In genomic region chr3:129596194-129597086, GRCh38 we compare ENCODE assay signal across 8 cellular contexts. TPM values are rescaled to one million over a fixed set of nuclear protein-coding genes. Genes with fewer than 3 reads are reported as not detected.
A peak's percentile ranks its signal among the peaks of the same experiment; 100 is the strongest.
DNase-seq lines count a peak whose midpoint lies in the region; ATAC-seq and TF ChIP-seq lines count a peak whose summit lies in the region.

No MANE protein-coding gene starts in this region.

- no peaks in the 10 kb centered on the region; the same call in 2 of the 3 replicates for H3K36me3 Mint-ChIP-seq in GM23338 (ENCODE audit: low read depth)
- H3K36me3 Mint-ChIP-seq in activated naive CD8-positive, alpha-beta T cell treated with anti-CD3 and anti-CD28 coated beads for 36 hours, result no peaks in the 10 kb centered on the region

- H3K4me2 ChIP-seq in GM23338, result peak overlapping the region; percentile 48; the same call in 1 of the 2 replicates
- H3K4me2 ChIP-seq in SK-N-SH, result peak overlapping the region; percentile 70; the same call in 1 of the 2 replicates

- H3K27ac ChIP-seq in GM23338 (ENCODE audit: low read depth) (no peak overlapping the region), SK-N-SH (ENCODE audit: low read depth in 2 of 2, low read length in 1 of 2) (peak overlapping the region in 1 of 2 experiments; percentile 75; a peak in 2 of 4 replicates)

- H3K27me3 ChIP-seq in GM23338 (ENCODE audit: insufficient read depth) (no peaks in the 10 kb centered on the region), SK-N-SH (ENCODE audit: insufficient read depth) (no peaks in the 10 kb centered on the region)

- H3K79me2 ChIP-seq in GM23338 (replicated peaks; ENCODE audit: insufficient read depth) (peaks cover 22% of the 10 kb centered on the region; the same call in 1 of the 2 replicates), SK-N-SH (ENCODE audit: insufficient read depth) (peaks cover 25% of the 10 kb centered on the region)

- H3K4me3 ChIP-seq in GM23338 (no peak overlapping the region), SK-N-SH (ENCODE audit: low read depth in 2 of 2, low read length in 1 of 2) (no peak overlapping the region), foreskin fibroblast (ENCODE audit: low read depth in 1 of 2, low read length in 2 of 2) (peak overlapping the region; percentile 16 to 38)

- H3K4me1 ChIP-seq in GM23338 (ENCODE audit: insufficient read depth) (peaks cover 62% of the 10 kb centered on the region), SK-N-SH (ENCODE audit: control insufficient read depth in 1 of 2, insufficient read depth in 2 of 2, low read depth in 1 of 2, low read length in 1 of 2) (peaks cover 2 to 19% of the 10 kb centered on the region in 2 experiments; a peak in 3 of 4 replicates)

- no peaks in the 10 kb centered on the region for H3K9me3 Mint-ChIP-seq in GM23338
- no peaks in the 10 kb centered on the region for H3K9me3 Mint-ChIP-seq in activated naive CD8-positive, alpha-beta T cell treated with anti-CD3 and anti-CD28 coated beads for 36 hours

- TF ChIP-seq EP300 in SK-N-SH (IDR thresholded peaks at IDR 0.05; ENCODE audit: borderline replicate concordance in 1 of 2, low read depth in 1 of 2, low read length in 1 of 2), result no peak

- 54% methylated on average over 11 of the region's 27 CpGs for WGBS in SK-N-SH (ENCODE audit: low lambda C conversion rate)

- DNase-seq in GM23338 (ENCODE audit: low spot score) (peak; percentile 53), SK-N-SH (peak; percentile 64), foreskin fibroblast (peak; percentile 96 to 97), omental fat pad (ENCODE audit: low spot score) (no peak), activated gamma-delta T cell treated with Interleukin-2 at 50 U/mL for 16 hours (no peak), NK-92 (lab: John Stamatoyannopoulos, UW; ENCODE audit: unreplicated experiment) (no peak)
- no peak for DNase-seq in activated naive CD8-positive, alpha-beta T cell treated with anti-CD3 and anti-CD28 coated beads for 36 hours

- H3K9me3 ChIP-seq in SK-N-SH, result no peaks in the 10 kb centered on the region

- H3K4me1 Mint-ChIP-seq in GM23338, result peaks cover 78% of the 10 kb centered on the region
- H3K4me1 Mint-ChIP-seq in activated naive CD8-positive, alpha-beta T cell treated with anti-CD3 and anti-CD28 coated beads for 36 hours, result peaks cover 20% of the 10 kb centered on the region

- H2AFZ ChIP-seq in GM23338 (no peak overlapping the region), SK-N-SH (ENCODE audit: low read depth) (peak overlapping the region; percentile 78)

- H3K36me3 ChIP-seq in GM23338 (ENCODE audit: insufficient read depth) (no peaks in the 10 kb centered on the region), SK-N-SH (replicated peaks in 1 of 2; ENCODE audit: control insufficient read depth in 1 of 2, insufficient read depth in 2 of 2, low read length in 1 of 2) (no peaks in the 10 kb centered on the region)

- peak overlapping the region; percentile 34; the same call in 1 of the 2 replicates for H3K9ac ChIP-seq in SK-N-SH

- H3K27me3 Mint-ChIP-seq in GM23338 (ENCODE audit: insufficient read depth, low read depth, poor library complexity), result peaks cover 22% of the 10 kb centered on the region
- peaks cover 30% of the 10 kb centered on the region for H3K27me3 Mint-ChIP-seq in activated naive CD8-positive, alpha-beta T cell treated with anti-CD3 and anti-CD28 coated beads for 36 hours

- TF ChIP-seq RAD21 in SK-N-SH (IDR thresholded peaks at IDR 0.05; ENCODE audit: low read length), result no peak

- H3K27ac Mint-ChIP-seq in GM23338, result no peak overlapping the region; the same call in 1 of the 2 replicates
- no peak overlapping the region for H3K27ac Mint-ChIP-seq in activated naive CD8-positive, alpha-beta T cell treated with anti-CD3 and anti-CD28 coated beads for 36 hours

- POLR2A ChIA-PET in SK-N-SH (lab: Yijun Ruan, JAX), result interaction anchor here (1.0 kb wide), 1 partner anchor 35 kb away, joined by 3 read pairs; no protein-coding TSS in a partner anchor

- H3K9me2 ChIP-seq in GM23338 (ENCODE audit: insufficient read depth) (no peaks in the 10 kb centered on the region), SK-N-SH (no peaks in the 10 kb centered on the region)

- H3K4me3 Mint-ChIP-seq in GM23338, result no peak overlapping the region; the same call in 2 of the 3 replicates
- no peak overlapping the region for H3K4me3 Mint-ChIP-seq in activated naive CD8-positive, alpha-beta T cell treated with anti-CD3 and anti-CD28 coated beads for 36 hours

- H3F3A ChIP-seq in GM23338 (replicated peaks; ENCODE audit: low read depth) (peaks cover 24% of the 10 kb centered on the region), SK-N-SH (replicated peaks; ENCODE audit: insufficient read depth) (peaks cover 3% of the 10 kb centered on the region)

- CTCF ChIA-PET in SK-N-SH (lab: Yijun Ruan, JAX), result interaction anchor here (1.0 to 1.3 kb wide), 3 partner anchors 32 to 90 kb away, joined by 3 read pairs; no protein-coding TSS in a partner anchor

- ATAC-seq in GM23338, result peak; percentile 11
- ATAC-seq in omental fat pad (ENCODE audit: low FRiP score), result peak; percentile 33
- ATAC-seq in HG03108 (IDR thresholded peaks at IDR 0.05; ENCODE audit: unreplicated experiment), result no peak

- H4K20me1 ChIP-seq in GM23338 (replicated peaks; ENCODE audit: insufficient read depth) (no peaks in the 10 kb centered on the region), SK-N-SH (ENCODE audit: insufficient read depth) (no peaks in the 10 kb centered on the region)

- TF ChIP-seq CTCF in GM23338 (conservative IDR thresholded peaks at IDR 0.05; ENCODE audit: low read depth in 2 of 2) (no peak), SK-N-SH (IDR thresholded peaks at IDR 0.05) (no peak), foreskin fibroblast (IDR thresholded peaks at IDR 0.05; ENCODE audit: low read depth, low read length) (no peak), omental fat pad (IDR thresholded peaks at IDR 0.05) (no peak)

TF ChIP-seq in GM23338, 12 proteins besides CTCF, POLR2A, EP300 and RAD21 (continues in another document):
- TF ChIP-seq, protein P1, sequence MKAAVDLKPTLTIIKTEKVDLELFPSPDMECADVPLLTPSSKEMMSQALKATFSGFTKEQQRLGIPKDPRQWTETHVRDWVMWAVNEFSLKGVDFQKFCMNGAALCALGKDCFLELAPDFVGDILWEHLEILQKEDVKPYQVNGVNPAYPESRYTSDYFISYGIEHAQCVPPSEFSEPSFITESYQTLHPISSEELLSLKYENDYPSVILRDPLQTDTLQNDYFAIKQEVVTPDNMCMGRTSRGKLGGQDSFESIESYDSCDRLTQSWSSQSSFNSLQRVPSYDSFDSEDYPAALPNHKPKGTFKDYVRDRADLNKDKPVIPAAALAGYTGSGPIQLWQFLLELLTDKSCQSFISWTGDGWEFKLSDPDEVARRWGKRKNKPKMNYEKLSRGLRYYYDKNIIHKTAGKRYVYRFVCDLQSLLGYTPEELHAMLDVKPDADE (IDR thresholded peaks at IDR 0.05), result no peak

TF ChIP-seq in SK-N-SH, 30 proteins besides CTCF, POLR2A, EP300 and RAD21:
- TF ChIP-seq, protein P2, sequence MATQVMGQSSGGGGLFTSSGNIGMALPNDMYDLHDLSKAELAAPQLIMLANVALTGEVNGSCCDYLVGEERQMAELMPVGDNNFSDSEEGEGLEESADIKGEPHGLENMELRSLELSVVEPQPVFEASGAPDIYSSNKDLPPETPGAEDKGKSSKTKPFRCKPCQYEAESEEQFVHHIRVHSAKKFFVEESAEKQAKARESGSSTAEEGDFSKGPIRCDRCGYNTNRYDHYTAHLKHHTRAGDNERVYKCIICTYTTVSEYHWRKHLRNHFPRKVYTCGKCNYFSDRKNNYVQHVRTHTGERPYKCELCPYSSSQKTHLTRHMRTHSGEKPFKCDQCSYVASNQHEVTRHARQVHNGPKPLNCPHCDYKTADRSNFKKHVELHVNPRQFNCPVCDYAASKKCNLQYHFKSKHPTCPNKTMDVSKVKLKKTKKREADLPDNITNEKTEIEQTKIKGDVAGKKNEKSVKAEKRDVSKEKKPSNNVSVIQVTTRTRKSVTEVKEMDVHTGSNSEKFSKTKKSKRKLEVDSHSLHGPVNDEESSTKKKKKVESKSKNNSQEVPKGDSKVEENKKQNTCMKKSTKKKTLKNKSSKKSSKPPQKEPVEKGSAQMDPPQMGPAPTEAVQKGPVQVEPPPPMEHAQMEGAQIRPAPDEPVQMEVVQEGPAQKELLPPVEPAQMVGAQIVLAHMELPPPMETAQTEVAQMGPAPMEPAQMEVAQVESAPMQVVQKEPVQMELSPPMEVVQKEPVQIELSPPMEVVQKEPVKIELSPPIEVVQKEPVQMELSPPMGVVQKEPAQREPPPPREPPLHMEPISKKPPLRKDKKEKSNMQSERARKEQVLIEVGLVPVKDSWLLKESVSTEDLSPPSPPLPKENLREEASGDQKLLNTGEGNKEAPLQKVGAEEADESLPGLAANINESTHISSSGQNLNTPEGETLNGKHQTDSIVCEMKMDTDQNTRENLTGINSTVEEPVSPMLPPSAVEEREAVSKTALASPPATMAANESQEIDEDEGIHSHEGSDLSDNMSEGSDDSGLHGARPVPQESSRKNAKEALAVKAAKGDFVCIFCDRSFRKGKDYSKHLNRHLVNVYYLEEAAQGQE (IDR thresholded peaks at IDR 0.05; ENCODE audit: low read depth, low read length), result no peak
- TF ChIP-seq NFIC (IDR thresholded peaks at IDR 0.05; ENCODE audit: borderline replicate concordance), result no peak

RNA-seq across cellular contexts. Expression of gene PLXND1, which starts 10.0 kb away (rescaled TPM):
- 30.7 and 60.4 TPM in 2 replicates for total RNA-seq in GM23338 (2014; rRNA removed; shearing (Covaris generic))
- 13.3 and 14.7 TPM in 2 replicates for polyA plus RNA-seq in GM23338 (2016; fragmentation: Nextera tagmentation; extraction: Ambion mirVana)
- polyA plus RNA-seq in SK-N-SH (2012; rRNA removed), result 43.0 and 53.5 TPM in 2 replicates
- polyA plus RNA-seq in SK-N-SH (2012; cell fraction: cytosol; rRNA removed), result 26.5 and 37.7 TPM in 2 replicates
- polyA plus RNA-seq in SK-N-SH (2012; cell fraction: nucleus; rRNA removed), result 122 and 155 TPM in 2 replicates
- total RNA-seq in omental fat pad, result 100 to 1,000 TPM in 3 of 4 donors, 10 to 100 TPM in 1; 82.7 to 364 (median 170) TPM
- 1 to 10 TPM; 1.5 to 1.6 TPM for total RNA-seq in activated naive CD8-positive, alpha-beta T cell treated with anti-CD3 and anti-CD28 coated beads for 36 hours

RNA-seq across cellular contexts. Expression of gene H1-8, which starts 53.5 kb away (rescaled TPM):
- total RNA-seq in GM23338 (2014; rRNA removed; shearing (Covaris generic)), result not detected in 2 replicates
- polyA plus RNA-seq in GM23338 (2016; fragmentation: Nextera tagmentation; extraction: Ambion mirVana), result not detected in 2 replicates
- polyA plus RNA-seq in SK-N-SH (2012; rRNA removed), result not detected in 2 replicates
- not detected in 2 replicates for polyA plus RNA-seq in SK-N-SH (2012; cell fraction: cytosol; rRNA removed)
- polyA plus RNA-seq in SK-N-SH (2012; cell fraction: nucleus; rRNA removed), result not detected in 2 replicates
- total RNA-seq in omental fat pad, result not detected
- total RNA-seq in activated naive CD8-positive, alpha-beta T cell treated with anti-CD3 and anti-CD28 coated beads for 36 hours, result not detected

Comparison
In these comparisons a context has a peak if more than half of its experiments do, and no peak if none do; other contexts are left out.
1. DNase-seq: peak in GM23338 (single experiment), SK-N-SH (single experiment) and foreskin fibroblast (2 of 2); none in omental fat pad (single experiment), activated gamma-delta T cell treated with Interleukin-2 at 50 U/mL for 16 hours (single experiment), NK-92 (single experiment) and activated naive CD8-positive, alpha-beta T cell treated with anti-CD3 and anti-CD28 coated beads for 36 hours (single experiment).
2. H3K4me3 ChIP-seq: peak in foreskin fibroblast (2 of 2); none in GM23338 (single experiment) and SK-N-SH (0 of 2).
3. RNA of gene PLXND1, which starts 10.0 kb away (total RNA-seq): 82.7 to 364 TPM in omental fat pad and 30.7 to 60.4 TPM in GM23338; 1.5 to 1.6 TPM in activated naive CD8-positive, alpha-beta T cell treated with anti-CD3 and anti-CD28 coated beads for 36 hours; every median in the first group is over 10 times any median in the second.